ENCODE assay signal across 1 cellular context in the genomic region with DNA sequence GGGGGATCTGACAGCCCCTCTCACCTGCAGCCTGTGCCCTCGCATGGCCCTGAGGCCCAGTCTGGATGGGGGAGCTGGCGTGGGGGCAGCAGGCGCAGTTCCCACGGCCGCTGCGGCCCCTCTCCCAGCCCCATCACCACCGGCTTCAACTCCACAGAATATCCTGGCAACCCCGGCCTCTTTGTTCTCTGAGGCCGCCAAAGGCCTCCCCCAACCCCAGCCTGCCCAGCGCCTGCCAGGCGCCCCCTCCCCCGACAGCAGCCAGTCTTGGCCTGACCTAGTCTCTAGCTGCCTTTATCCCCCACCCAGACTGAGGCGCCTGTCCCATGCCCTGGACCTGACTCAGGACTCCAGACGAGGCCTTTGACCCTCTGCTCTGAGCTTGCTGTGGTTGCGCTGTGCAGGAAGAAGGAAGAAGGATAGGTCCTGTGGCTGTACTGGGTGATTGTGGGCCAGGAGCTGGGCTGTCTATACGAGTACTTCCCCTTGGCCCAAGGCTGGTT.
TF ChIP-seq lines count a peak whose summit lies in the region.

No MANE protein-coding gene starts in this region.

TF ChIP-seq in WTC11, 78 proteins besides CTCF, POLR2A, EP300 and RAD21 (continued from another document):
- TF ChIP-seq, protein P1, sequence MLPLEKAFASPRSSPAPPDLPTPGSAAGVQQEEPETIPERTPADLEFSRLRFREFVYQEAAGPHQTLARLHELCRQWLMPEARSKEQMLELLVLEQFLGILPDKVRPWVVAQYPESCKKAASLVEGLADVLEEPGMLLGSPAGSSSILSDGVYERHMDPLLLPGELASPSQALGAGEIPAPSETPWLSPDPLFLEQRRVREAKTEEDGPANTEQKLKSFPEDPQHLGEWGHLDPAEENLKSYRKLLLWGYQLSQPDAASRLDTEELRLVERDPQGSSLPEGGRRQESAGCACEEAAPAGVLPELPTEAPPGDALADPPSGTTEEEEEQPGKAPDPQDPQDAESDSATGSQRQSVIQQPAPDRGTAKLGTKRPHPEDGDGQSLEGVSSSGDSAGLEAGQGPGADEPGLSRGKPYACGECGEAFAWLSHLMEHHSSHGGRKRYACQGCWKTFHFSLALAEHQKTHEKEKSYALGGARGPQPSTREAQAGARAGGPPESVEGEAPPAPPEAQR (CRISPR knock-in tag; IDR thresholded peaks at IDR 0.05): no peak
- TF ChIP-seq, protein P2, sequence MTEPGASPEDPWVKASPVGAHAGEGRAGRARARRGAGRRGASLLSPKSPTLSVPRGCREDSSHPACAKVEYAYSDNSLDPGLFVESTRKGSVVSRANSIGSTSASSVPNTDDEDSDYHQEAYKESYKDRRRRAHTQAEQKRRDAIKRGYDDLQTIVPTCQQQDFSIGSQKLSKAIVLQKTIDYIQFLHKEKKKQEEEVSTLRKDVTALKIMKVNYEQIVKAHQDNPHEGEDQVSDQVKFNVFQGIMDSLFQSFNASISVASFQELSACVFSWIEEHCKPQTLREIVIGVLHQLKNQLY (CRISPR knock-in tag; IDR thresholded peaks at IDR 0.05): no peak
- TF ChIP-seq, protein P3, sequence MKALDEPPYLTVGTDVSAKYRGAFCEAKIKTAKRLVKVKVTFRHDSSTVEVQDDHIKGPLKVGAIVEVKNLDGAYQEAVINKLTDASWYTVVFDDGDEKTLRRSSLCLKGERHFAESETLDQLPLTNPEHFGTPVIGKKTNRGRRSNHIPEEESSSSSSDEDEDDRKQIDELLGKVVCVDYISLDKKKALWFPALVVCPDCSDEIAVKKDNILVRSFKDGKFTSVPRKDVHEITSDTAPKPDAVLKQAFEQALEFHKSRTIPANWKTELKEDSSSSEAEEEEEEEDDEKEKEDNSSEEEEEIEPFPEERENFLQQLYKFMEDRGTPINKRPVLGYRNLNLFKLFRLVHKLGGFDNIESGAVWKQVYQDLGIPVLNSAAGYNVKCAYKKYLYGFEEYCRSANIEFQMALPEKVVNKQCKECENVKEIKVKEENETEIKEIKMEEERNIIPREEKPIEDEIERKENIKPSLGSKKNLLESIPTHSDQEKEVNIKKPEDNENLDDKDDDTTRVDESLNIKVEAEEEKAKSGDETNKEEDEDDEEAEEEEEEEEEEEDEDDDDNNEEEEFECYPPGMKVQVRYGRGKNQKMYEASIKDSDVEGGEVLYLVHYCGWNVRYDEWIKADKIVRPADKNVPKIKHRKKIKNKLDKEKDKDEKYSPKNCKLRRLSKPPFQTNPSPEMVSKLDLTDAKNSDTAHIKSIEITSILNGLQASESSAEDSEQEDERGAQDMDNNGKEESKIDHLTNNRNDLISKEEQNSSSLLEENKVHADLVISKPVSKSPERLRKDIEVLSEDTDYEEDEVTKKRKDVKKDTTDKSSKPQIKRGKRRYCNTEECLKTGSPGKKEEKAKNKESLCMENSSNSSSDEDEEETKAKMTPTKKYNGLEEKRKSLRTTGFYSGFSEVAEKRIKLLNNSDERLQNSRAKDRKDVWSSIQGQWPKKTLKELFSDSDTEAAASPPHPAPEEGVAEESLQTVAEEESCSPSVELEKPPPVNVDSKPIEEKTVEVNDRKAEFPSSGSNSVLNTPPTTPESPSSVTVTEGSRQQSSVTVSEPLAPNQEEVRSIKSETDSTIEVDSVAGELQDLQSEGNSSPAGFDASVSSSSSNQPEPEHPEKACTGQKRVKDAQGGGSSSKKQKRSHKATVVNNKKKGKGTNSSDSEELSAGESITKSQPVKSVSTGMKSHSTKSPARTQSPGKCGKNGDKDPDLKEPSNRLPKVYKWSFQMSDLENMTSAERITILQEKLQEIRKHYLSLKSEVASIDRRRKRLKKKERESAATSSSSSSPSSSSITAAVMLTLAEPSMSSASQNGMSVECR (CRISPR knock-in tag; IDR thresholded peaks at IDR 0.05; ENCODE audit: borderline replicate concordance): no peak
- TF ChIP-seq, protein P4, sequence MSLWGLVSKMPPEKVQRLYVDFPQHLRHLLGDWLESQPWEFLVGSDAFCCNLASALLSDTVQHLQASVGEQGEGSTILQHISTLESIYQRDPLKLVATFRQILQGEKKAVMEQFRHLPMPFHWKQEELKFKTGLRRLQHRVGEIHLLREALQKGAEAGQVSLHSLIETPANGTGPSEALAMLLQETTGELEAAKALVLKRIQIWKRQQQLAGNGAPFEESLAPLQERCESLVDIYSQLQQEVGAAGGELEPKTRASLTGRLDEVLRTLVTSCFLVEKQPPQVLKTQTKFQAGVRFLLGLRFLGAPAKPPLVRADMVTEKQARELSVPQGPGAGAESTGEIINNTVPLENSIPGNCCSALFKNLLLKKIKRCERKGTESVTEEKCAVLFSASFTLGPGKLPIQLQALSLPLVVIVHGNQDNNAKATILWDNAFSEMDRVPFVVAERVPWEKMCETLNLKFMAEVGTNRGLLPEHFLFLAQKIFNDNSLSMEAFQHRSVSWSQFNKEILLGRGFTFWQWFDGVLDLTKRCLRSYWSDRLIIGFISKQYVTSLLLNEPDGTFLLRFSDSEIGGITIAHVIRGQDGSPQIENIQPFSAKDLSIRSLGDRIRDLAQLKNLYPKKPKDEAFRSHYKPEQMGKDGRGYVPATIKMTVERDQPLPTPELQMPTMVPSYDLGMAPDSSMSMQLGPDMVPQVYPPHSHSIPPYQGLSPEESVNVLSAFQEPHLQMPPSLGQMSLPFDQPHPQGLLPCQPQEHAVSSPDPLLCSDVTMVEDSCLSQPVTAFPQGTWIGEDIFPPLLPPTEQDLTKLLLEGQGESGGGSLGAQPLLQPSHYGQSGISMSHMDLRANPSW (CRISPR knock-in tag; conservative IDR thresholded peaks at IDR 0.05; ENCODE audit: low read depth): no peak
- TF ChIP-seq CREM (CRISPR knock-in tag; IDR thresholded peaks at IDR 0.05): no peak
